In genomic region chr3:59185586-59186381, GRCh38 we compare ENCODE assay signal across 19 cellular contexts.
A peak's percentile ranks its signal among the peaks of the same experiment; 100 is the strongest.
DNase-seq lines count a peak whose midpoint lies in the region; ATAC-seq lines count a peak whose summit lies in the region.
"Had no signal": no experiment of that assay in that cellular context is flagged by ENCODE, and none has a peak within 500 bp of the region (broad histone marks: within the 10 kb centered on the region; RNA-seq: fewer than 3 reads in every experiment).

No MANE protein-coding gene starts in this region.

- H3K36me3 ChIP-seq in mesenchymal stem cell (ENCODE audit: control insufficient read depth in 1 of 2, insufficient read depth in 2 of 2, low read depth in 1 of 2, low read length in 2 of 2) = no peaks in the 10 kb centered on the region
- H3K36me3 ChIP-seq: MG63 had no signal

- no peak overlapping the region for H2BK120ac ChIP-seq in mesenchymal stem cell (ENCODE audit: low read depth, low read length)

- H3K18ac ChIP-seq in mesenchymal stem cell (ENCODE audit: low read depth in 1 of 2, low read length in 2 of 2) = no peak overlapping the region

- no peaks in the 10 kb centered on the region for H3K27me3 ChIP-seq in mesenchymal stem cell (ENCODE audit: control insufficient read depth in 1 of 2, insufficient read depth in 1 of 2, low read length in 2 of 2)
- H3K27me3 ChIP-seq: MG63 had no signal

- H3K23ac ChIP-seq in mesenchymal stem cell (ENCODE audit: low read length in 2 of 2) = no peak overlapping the region

- no peak for ATAC-seq in natural killer cell treated with Interleukin-12 subunit alpha and Interleukin-12 subunit beta and Interleukin-15 and Interleukin-18, amount 100 ng/mL, for 72 hours
- ATAC-seq: left colon, Panc1 had no signal

- H3K4me3 ChIP-seq in mesenchymal stem cell (ENCODE audit: insufficient read depth in 1 of 2, low read depth in 1 of 2, low read length in 2 of 2) = no peak overlapping the region
- H3K4me3 ChIP-seq: MG63 had no signal

- H3K14ac ChIP-seq in mesenchymal stem cell (ENCODE audit: low read length in 2 of 2) = no peak overlapping the region

- no peaks in the 10 kb centered on the region for H3K9me3 Mint-ChIP-seq in natural killer cell treated with Interleukin-12 subunit alpha and Interleukin-12 subunit beta and Interleukin-15 and Interleukin-18, amount 100 ng/mL, for 72 hours

- H3K27me3 Mint-ChIP-seq in natural killer cell treated with Interleukin-12 subunit alpha and Interleukin-12 subunit beta and Interleukin-15 and Interleukin-18, amount 100 ng/mL, for 72 hours = peaks cover 7 to 8% of the 10 kb centered on the region in 2 donors
- H3K27me3 Mint-ChIP-seq: naive B cell had no signal

- no peak overlapping the region for H3K4me3 Mint-ChIP-seq in natural killer cell treated with Interleukin-12 subunit alpha and Interleukin-12 subunit beta and Interleukin-15 and Interleukin-18, amount 100 ng/mL, for 72 hours
- H3K4me3 Mint-ChIP-seq: naive B cell had no signal

- no peaks in the 10 kb centered on the region for H3K36me3 Mint-ChIP-seq in natural killer cell treated with Interleukin-12 subunit alpha and Interleukin-12 subunit beta and Interleukin-15 and Interleukin-18, amount 100 ng/mL, for 72 hours
- H3K36me3 Mint-ChIP-seq: naive B cell had no signal

- peak; percentile 0 for DNase-seq in EL
- DNase-seq in NCI-H2227 treated with DMSO at 0.1 percent for 48 hours (lab: John Stamatoyannopoulos, UW) = peak; percentile 4
- DNase-seq in dedifferentiated amniotic fluid mesenchymal stem cell (ENCODE audit: extremely low spot score) = peak; percentile 35
- peak; percentile 24 for DNase-seq in mesenchymal stem cell
- DNase-seq in natural killer cell treated with Interleukin-12 subunit alpha and Interleukin-12 subunit beta and Interleukin-15 and Interleukin-18, amount 100 ng/mL, for 72 hours (ENCODE audit: low spot score) = no peak
- DNase-seq in NCI-H1436 treated with DMSO at 0.1 percent for 48 hours (lab: John Stamatoyannopoulos, UW) = no peak
- DNase-seq in NCI-H146 treated with DMSO at 0.1 percent for 48 hours (lab: John Stamatoyannopoulos, UW; ENCODE audit: unreplicated experiment) = no peak
- no peak for DNase-seq in activated naive CD4-positive, alpha-beta T cell (lab: John Stamatoyannopoulos, UW)
- DNase-seq: activated CD4-positive, alpha-beta T cell treated with anti-CD3 and anti-CD28 coated beads, Interleukin-2, amount 50 U/mL, for 1 hour; C1 segment of cervical spinal cord; effector CD4-positive, alpha-beta T cell; H7; left colon; MG63; naive B cell; NCI-H446; stimulated activated naive CD4-positive, alpha-beta T cell treated with Interleukin-2 at 50 U/mL for 16 hours; T-helper 2 cell had no signal

- no peak overlapping the region for H4K8ac ChIP-seq in mesenchymal stem cell (ENCODE audit: low read length)

- H2BK5ac ChIP-seq in mesenchymal stem cell (ENCODE audit: low read depth, low read length, poor library complexity, severe bottlenecking) = no peak overlapping the region

- no peak overlapping the region for H3K9ac ChIP-seq in mesenchymal stem cell (ENCODE audit: low read length)

- WGBS in mesenchymal stem cell = 54% methylated on average over 2 of the region's 3 CpGs

- H3K27ac ChIP-seq in mesenchymal stem cell (ENCODE audit: low read length, poor library complexity, severe bottlenecking) = no peak overlapping the region

- no peak overlapping the region for H3K27ac Mint-ChIP-seq in natural killer cell treated with Interleukin-12 subunit alpha and Interleukin-12 subunit beta and Interleukin-15 and Interleukin-18, amount 100 ng/mL, for 72 hours
- H3K27ac Mint-ChIP-seq: naive B cell had no signal

- H2BK12ac ChIP-seq in mesenchymal stem cell (ENCODE audit: low read length in 2 of 2) = no peak overlapping the region

- H3K4me1 ChIP-seq in mesenchymal stem cell (ENCODE audit: control insufficient read depth, insufficient read depth, low read depth, low read length) = no peaks in the 10 kb centered on the region

- H3K4me1 Mint-ChIP-seq in natural killer cell treated with Interleukin-12 subunit alpha and Interleukin-12 subunit beta and Interleukin-15 and Interleukin-18, amount 100 ng/mL, for 72 hours (ENCODE audit: low read depth in 2 of 2) = no peaks in the 10 kb centered on the region
- H3K4me1 Mint-ChIP-seq: naive B cell had no signal

- H3K4me2 ChIP-seq in mesenchymal stem cell (ENCODE audit: low read length, poor library complexity, severe bottlenecking) = no peak overlapping the region

- H2AK5ac ChIP-seq in mesenchymal stem cell (ENCODE audit: low read length, severe bottlenecking) = no peak overlapping the region

- H3K79me1 ChIP-seq in mesenchymal stem cell (replicated peaks; ENCODE audit: low read length, poor library complexity, severe bottlenecking) = no peaks in the 10 kb centered on the region

- no peaks in the 10 kb centered on the region for H3K9me3 ChIP-seq in mesenchymal stem cell (ENCODE audit: control insufficient read depth, low read length)
- H3K9me3 ChIP-seq: MG63 had no signal

- H2AFZ ChIP-seq in mesenchymal stem cell (ENCODE audit: low read depth, low read length) = no peak overlapping the region

- H2BK15ac ChIP-seq in mesenchymal stem cell (ENCODE audit: low read depth, poor library complexity, severe bottlenecking) = no peak overlapping the region

- H4K91ac ChIP-seq in mesenchymal stem cell (ENCODE audit: low read length) = no peak overlapping the region

- no peak overlapping the region for H3K4ac ChIP-seq in mesenchymal stem cell (ENCODE audit: low read depth in 1 of 2, low read length in 2 of 2)

Comparison
In these comparisons a context has a peak if more than half of its experiments do, and no peak if none do; other contexts are left out.
1. DNase-seq: peak in EL (single experiment), NCI-H2227 treated with DMSO at 0.1 percent for 48 hours (single experiment), dedifferentiated amniotic fluid mesenchymal stem cell (single experiment) and mesenchymal stem cell (single experiment); none in natural killer cell treated with Interleukin-12 subunit alpha and Interleukin-12 subunit beta and Interleukin-15 and Interleukin-18, amount 100 ng/mL, for 72 hours (single experiment), NCI-H1436 treated with DMSO at 0.1 percent for 48 hours (single experiment), NCI-H146 treated with DMSO at 0.1 percent for 48 hours (single experiment) and activated naive CD4-positive, alpha-beta T cell (0 of 4).